Comparison of ENCODE assay signal across 2 cellular contexts in the genomic region with DNA sequence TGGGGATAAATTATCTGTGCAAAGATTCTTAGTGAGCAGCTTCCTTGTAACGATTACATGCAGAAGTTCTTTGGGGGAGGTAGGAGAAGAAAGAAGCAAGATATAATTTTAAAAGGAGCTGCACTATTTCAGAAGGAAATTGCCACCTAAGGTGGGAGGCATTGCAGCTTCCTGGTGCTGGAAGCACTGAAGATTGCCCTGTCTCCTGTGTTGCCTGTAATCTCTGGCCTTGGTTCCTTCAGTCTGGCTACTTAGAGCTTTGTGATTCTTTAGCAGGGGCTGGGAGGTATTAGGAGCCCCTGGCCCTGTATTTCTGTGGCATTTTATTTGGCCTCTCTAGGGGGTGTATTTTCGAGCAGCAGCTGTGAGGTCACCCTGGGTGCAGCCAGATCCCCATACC.
TF ChIP-seq lines count a peak whose summit lies in the region.

No MANE protein-coding gene starts in this region.

TF ChIP-seq in GM23338, 12 proteins besides CTCF, POLR2A, EP300 and RAD21 (continued from another document):
- TF ChIP-seq, protein P1, sequence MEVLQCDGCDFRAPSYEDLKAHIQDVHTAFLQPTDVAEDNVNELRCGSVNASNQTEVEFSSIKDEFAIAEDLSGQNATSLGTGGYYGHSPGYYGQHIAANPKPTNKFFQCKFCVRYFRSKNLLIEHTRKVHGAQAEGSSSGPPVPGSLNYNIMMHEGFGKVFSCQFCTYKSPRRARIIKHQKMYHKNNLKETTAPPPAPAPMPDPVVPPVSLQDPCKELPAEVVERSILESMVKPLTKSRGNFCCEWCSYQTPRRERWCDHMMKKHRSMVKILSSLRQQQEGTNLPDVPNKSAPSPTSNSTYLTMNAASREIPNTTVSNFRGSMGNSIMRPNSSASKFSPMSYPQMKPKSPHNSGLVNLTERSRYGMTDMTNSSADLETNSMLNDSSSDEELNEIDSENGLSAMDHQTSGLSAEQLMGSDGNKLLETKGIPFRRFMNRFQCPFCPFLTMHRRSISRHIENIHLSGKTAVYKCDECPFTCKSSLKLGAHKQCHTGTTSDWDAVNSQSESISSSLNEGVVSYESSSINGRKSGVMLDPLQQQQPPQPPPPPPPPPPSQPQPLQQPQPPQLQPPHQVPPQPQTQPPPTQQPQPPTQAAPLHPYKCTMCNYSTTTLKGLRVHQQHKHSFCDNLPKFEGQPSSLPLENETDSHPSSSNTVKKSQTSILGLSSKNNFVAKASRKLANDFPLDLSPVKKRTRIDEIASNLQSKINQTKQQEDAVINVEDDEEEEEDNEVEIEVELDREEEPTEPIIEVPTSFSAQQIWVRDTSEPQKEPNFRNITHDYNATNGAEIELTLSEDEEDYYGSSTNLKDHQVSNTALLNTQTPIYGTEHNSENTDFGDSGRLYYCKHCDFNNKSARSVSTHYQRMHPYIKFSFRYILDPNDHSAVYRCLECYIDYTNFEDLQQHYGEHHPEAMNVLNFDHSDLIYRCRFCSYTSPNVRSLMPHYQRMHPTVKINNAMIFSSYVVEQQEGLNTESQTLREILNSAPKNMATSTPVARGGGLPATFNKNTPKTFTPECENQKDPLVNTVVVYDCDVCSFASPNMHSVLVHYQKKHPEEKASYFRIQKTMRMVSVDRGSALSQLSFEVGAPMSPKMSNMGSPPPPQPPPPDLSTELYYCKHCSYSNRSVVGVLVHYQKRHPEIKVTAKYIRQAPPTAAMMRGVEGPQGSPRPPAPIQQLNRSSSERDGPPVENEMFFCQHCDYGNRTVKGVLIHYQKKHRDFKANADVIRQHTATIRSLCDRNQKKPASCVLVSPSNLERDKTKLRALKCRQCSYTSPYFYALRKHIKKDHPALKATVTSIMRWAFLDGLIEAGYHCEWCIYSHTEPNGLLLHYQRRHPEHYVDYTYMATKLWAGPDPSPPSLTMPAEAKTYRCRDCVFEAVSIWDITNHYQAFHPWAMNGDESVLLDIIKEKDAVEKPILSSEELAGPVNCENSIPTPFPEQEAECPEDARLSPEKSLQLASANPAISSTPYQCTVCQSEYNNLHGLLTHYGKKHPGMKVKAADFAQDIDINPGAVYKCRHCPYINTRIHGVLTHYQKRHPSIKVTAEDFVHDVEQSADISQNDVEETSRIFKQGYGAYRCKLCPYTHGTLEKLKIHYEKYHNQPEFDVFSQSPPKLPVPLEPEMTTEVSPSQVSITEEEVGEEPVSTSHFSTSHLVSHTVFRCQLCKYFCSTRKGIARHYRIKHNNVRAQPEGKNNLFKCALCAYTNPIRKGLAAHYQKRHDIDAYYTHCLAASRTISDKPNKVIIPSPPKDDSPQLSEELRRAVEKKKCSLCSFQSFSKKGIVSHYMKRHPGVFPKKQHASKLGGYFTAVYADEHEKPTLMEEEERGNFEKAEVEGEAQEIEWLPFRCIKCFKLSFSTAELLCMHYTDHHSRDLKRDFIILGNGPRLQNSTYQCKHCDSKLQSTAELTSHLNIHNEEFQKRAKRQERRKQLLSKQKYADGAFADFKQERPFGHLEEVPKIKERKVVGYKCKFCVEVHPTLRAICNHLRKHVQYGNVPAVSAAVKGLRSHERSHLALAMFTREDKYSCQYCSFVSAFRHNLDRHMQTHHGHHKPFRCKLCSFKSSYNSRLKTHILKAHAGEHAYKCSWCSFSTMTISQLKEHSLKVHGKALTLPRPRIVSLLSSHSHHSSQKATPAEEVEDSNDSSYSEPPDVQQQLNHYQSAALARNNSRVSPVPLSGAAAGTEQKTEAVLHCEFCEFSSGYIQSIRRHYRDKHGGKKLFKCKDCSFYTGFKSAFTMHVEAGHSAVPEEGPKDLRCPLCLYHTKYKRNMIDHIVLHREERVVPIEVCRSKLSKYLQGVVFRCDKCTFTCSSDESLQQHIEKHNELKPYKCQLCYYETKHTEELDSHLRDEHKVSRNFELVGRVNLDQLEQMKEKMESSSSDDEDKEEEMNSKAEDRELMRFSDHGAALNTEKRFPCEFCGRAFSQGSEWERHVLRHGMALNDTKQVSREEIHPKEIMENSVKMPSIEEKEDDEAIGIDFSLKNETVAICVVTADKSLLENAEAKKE (CRISPR knock-in tag; IDR thresholded peaks at IDR 0.05): no peak
- TF ChIP-seq ZNF331 (CRISPR knock-in tag; IDR thresholded peaks at IDR 0.05; ENCODE audit: low read depth) (no peak), POLR2AphosphoS5 (IDR thresholded peaks at IDR 0.05; ENCODE audit: low read depth) (no peak), JUNB (IDR thresholded peaks at IDR 0.05; ENCODE audit: unreplicated experiment) (no peak), EZH2phosphoT487 (IDR thresholded peaks at IDR 0.05; ENCODE audit: unreplicated experiment) (no peak)
- TF ChIP-seq, protein P2, sequence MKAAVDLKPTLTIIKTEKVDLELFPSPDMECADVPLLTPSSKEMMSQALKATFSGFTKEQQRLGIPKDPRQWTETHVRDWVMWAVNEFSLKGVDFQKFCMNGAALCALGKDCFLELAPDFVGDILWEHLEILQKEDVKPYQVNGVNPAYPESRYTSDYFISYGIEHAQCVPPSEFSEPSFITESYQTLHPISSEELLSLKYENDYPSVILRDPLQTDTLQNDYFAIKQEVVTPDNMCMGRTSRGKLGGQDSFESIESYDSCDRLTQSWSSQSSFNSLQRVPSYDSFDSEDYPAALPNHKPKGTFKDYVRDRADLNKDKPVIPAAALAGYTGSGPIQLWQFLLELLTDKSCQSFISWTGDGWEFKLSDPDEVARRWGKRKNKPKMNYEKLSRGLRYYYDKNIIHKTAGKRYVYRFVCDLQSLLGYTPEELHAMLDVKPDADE (IDR thresholded peaks at IDR 0.05): no peak
- TF ChIP-seq, protein P3, sequence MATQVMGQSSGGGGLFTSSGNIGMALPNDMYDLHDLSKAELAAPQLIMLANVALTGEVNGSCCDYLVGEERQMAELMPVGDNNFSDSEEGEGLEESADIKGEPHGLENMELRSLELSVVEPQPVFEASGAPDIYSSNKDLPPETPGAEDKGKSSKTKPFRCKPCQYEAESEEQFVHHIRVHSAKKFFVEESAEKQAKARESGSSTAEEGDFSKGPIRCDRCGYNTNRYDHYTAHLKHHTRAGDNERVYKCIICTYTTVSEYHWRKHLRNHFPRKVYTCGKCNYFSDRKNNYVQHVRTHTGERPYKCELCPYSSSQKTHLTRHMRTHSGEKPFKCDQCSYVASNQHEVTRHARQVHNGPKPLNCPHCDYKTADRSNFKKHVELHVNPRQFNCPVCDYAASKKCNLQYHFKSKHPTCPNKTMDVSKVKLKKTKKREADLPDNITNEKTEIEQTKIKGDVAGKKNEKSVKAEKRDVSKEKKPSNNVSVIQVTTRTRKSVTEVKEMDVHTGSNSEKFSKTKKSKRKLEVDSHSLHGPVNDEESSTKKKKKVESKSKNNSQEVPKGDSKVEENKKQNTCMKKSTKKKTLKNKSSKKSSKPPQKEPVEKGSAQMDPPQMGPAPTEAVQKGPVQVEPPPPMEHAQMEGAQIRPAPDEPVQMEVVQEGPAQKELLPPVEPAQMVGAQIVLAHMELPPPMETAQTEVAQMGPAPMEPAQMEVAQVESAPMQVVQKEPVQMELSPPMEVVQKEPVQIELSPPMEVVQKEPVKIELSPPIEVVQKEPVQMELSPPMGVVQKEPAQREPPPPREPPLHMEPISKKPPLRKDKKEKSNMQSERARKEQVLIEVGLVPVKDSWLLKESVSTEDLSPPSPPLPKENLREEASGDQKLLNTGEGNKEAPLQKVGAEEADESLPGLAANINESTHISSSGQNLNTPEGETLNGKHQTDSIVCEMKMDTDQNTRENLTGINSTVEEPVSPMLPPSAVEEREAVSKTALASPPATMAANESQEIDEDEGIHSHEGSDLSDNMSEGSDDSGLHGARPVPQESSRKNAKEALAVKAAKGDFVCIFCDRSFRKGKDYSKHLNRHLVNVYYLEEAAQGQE (IDR thresholded peaks at IDR 0.05; ENCODE audit: unreplicated experiment): no peak
TF ChIP-seq in GM23338: peak in this region for 0.

TF ChIP-seq in WTC11, 78 proteins besides CTCF, POLR2A, EP300 and RAD21 (continued from another document):
- TF ChIP-seq, protein P4, sequence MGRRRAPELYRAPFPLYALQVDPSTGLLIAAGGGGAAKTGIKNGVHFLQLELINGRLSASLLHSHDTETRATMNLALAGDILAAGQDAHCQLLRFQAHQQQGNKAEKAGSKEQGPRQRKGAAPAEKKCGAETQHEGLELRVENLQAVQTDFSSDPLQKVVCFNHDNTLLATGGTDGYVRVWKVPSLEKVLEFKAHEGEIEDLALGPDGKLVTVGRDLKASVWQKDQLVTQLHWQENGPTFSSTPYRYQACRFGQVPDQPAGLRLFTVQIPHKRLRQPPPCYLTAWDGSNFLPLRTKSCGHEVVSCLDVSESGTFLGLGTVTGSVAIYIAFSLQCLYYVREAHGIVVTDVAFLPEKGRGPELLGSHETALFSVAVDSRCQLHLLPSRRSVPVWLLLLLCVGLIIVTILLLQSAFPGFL (CRISPR knock-in tag; IDR thresholded peaks at IDR 0.05; ENCODE audit: borderline replicate concordance): no peak
- TF ChIP-seq, protein P5, sequence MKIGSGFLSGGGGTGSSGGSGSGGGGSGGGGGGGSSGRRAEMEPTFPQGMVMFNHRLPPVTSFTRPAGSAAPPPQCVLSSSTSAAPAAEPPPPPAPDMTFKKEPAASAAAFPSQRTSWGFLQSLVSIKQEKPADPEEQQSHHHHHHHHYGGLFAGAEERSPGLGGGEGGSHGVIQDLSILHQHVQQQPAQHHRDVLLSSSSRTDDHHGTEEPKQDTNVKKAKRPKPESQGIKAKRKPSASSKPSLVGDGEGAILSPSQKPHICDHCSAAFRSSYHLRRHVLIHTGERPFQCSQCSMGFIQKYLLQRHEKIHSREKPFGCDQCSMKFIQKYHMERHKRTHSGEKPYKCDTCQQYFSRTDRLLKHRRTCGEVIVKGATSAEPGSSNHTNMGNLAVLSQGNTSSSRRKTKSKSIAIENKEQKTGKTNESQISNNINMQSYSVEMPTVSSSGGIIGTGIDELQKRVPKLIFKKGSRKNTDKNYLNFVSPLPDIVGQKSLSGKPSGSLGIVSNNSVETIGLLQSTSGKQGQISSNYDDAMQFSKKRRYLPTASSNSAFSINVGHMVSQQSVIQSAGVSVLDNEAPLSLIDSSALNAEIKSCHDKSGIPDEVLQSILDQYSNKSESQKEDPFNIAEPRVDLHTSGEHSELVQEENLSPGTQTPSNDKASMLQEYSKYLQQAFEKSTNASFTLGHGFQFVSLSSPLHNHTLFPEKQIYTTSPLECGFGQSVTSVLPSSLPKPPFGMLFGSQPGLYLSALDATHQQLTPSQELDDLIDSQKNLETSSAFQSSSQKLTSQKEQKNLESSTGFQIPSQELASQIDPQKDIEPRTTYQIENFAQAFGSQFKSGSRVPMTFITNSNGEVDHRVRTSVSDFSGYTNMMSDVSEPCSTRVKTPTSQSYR (CRISPR knock-in tag; IDR thresholded peaks at IDR 0.05): no peak
- TF ChIP-seq FOXJ3 (CRISPR knock-in tag; IDR thresholded peaks at IDR 0.05; ENCODE audit: borderline replicate concordance): no peak
- TF ChIP-seq, protein P6, sequence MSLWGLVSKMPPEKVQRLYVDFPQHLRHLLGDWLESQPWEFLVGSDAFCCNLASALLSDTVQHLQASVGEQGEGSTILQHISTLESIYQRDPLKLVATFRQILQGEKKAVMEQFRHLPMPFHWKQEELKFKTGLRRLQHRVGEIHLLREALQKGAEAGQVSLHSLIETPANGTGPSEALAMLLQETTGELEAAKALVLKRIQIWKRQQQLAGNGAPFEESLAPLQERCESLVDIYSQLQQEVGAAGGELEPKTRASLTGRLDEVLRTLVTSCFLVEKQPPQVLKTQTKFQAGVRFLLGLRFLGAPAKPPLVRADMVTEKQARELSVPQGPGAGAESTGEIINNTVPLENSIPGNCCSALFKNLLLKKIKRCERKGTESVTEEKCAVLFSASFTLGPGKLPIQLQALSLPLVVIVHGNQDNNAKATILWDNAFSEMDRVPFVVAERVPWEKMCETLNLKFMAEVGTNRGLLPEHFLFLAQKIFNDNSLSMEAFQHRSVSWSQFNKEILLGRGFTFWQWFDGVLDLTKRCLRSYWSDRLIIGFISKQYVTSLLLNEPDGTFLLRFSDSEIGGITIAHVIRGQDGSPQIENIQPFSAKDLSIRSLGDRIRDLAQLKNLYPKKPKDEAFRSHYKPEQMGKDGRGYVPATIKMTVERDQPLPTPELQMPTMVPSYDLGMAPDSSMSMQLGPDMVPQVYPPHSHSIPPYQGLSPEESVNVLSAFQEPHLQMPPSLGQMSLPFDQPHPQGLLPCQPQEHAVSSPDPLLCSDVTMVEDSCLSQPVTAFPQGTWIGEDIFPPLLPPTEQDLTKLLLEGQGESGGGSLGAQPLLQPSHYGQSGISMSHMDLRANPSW (CRISPR knock-in tag; conservative IDR thresholded peaks at IDR 0.05; ENCODE audit: low read depth): no peak
- TF ChIP-seq, protein P7, sequence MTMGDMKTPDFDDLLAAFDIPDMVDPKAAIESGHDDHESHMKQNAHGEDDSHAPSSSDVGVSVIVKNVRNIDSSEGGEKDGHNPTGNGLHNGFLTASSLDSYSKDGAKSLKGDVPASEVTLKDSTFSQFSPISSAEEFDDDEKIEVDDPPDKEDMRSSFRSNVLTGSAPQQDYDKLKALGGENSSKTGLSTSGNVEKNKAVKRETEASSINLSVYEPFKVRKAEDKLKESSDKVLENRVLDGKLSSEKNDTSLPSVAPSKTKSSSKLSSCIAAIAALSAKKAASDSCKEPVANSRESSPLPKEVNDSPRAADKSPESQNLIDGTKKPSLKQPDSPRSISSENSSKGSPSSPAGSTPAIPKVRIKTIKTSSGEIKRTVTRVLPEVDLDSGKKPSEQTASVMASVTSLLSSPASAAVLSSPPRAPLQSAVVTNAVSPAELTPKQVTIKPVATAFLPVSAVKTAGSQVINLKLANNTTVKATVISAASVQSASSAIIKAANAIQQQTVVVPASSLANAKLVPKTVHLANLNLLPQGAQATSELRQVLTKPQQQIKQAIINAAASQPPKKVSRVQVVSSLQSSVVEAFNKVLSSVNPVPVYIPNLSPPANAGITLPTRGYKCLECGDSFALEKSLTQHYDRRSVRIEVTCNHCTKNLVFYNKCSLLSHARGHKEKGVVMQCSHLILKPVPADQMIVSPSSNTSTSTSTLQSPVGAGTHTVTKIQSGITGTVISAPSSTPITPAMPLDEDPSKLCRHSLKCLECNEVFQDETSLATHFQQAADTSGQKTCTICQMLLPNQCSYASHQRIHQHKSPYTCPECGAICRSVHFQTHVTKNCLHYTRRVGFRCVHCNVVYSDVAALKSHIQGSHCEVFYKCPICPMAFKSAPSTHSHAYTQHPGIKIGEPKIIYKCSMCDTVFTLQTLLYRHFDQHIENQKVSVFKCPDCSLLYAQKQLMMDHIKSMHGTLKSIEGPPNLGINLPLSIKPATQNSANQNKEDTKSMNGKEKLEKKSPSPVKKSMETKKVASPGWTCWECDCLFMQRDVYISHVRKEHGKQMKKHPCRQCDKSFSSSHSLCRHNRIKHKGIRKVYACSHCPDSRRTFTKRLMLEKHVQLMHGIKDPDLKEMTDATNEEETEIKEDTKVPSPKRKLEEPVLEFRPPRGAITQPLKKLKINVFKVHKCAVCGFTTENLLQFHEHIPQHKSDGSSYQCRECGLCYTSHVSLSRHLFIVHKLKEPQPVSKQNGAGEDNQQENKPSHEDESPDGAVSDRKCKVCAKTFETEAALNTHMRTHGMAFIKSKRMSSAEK (CRISPR knock-in tag; IDR thresholded peaks at IDR 0.05; ENCODE audit: borderline replicate concordance): no peak
- TF ChIP-seq, protein P8, sequence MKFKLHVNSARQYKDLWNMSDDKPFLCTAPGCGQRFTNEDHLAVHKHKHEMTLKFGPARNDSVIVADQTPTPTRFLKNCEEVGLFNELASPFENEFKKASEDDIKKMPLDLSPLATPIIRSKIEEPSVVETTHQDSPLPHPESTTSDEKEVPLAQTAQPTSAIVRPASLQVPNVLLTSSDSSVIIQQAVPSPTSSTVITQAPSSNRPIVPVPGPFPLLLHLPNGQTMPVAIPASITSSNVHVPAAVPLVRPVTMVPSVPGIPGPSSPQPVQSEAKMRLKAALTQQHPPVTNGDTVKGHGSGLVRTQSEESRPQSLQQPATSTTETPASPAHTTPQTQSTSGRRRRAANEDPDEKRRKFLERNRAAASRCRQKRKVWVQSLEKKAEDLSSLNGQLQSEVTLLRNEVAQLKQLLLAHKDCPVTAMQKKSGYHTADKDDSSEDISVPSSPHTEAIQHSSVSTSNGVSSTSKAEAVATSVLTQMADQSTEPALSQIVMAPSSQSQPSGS (CRISPR knock-in tag; IDR thresholded peaks at IDR 0.05; ENCODE audit: borderline replicate concordance, low read depth): no peak
- TF ChIP-seq, protein P9, sequence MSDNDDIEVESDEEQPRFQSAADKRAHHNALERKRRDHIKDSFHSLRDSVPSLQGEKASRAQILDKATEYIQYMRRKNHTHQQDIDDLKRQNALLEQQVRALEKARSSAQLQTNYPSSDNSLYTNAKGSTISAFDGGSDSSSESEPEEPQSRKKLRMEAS (CRISPR knock-in tag; IDR thresholded peaks at IDR 0.05): no peak
- no peak for TF ChIP-seq SMAD3 (CRISPR knock-in tag; IDR thresholded peaks at IDR 0.05; ENCODE audit: borderline replicate concordance)
- TF ChIP-seq JAZF1 (CRISPR knock-in tag; IDR thresholded peaks at IDR 0.05): no peak
